In the genomic region with DNA sequence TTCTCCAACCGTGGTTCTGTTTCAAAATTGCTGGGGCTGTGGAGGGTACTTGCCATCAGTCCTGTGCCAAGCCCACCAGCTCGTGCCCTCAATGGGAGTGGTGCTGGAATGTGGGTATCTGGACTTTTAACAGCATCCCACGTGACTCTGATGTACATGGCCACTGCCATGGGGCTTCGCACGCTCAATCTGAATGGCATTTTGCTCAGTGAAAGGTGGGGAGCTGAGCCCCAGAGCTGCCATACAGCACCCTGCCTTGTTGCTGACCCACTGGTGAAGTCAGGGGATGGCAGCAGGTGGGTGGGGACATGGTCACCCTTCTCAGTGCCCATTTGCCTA, we compare ENCODE assay signal across 9 cellular contexts. TPM values are rescaled to one million over a fixed set of nuclear protein-coding genes. Genes with fewer than 3 reads are reported as not detected.
DNase-seq lines count a peak whose midpoint lies in the region; ATAC-seq and TF ChIP-seq lines count a peak whose summit lies in the region.
"Had no signal": no experiment of that assay in that cellular context is flagged by ENCODE, and none has a peak within 500 bp of the region (broad histone marks: within the 10 kb centered on the region; RNA-seq: fewer than 3 reads in every experiment).

No MANE protein-coding gene starts in this region.

- H3K27me3 Mint-ChIP-seq in naive B cell = no peaks in the 10 kb centered on the region

- H3K4me1 ChIP-seq in breast epithelium (peaks cover 0 to 3% of the 10 kb centered on the region in 2 donors), vagina (peaks cover 47% of the 10 kb centered on the region)

- no peaks in the 10 kb centered on the region for H3K9me3 Mint-ChIP-seq in naive B cell

- no peaks in the 10 kb centered on the region for H3K36me3 ChIP-seq in breast epithelium
- no peaks in the 10 kb centered on the region for H3K36me3 ChIP-seq in vagina

- TF ChIP-seq POLR2A in breast epithelium (IDR thresholded peaks at IDR 0.05) (no peak), vagina (IDR thresholded peaks at IDR 0.05) (no peak)

- no peak for ATAC-seq in Right ventricle myocardium inferior
- no peak for ATAC-seq in left cardiac atrium
- no peak for ATAC-seq in naive B cell (ENCODE audit: low read depth in 2 of 2)

- H3K36me3 Mint-ChIP-seq in naive B cell = no peaks in the 10 kb centered on the region

- TF ChIP-seq CTCF in breast epithelium (IDR thresholded peaks at IDR 0.05) (no peak), vagina (IDR thresholded peaks at IDR 0.05) (no peak)

- peak overlapping the region; percentile 43 to 90 (median 72) for H3K27ac Mint-ChIP-seq in naive B cell

- H3K4me3 ChIP-seq in breast epithelium = peak overlapping the region in 1 of 3 donors; percentile 91
- peak overlapping the region in 1 of 2 donors; percentile 82 for H3K4me3 ChIP-seq in vagina

- peak overlapping the region; percentile 87 to 97 (median 94) for H3K4me3 Mint-ChIP-seq in naive B cell

- peaks cover 44 to 51% (median 49%) of the 10 kb centered on the region in 3 donors for H3K4me1 Mint-ChIP-seq in naive B cell

- H3K27ac ChIP-seq in breast epithelium (peak overlapping the region; percentile 71 to 95), vagina (peak overlapping the region; percentile 82)

- peak; percentile 42 for DNase-seq in Right ventricle myocardium inferior (ENCODE audit: missing footprints)
- DNase-seq in left cardiac atrium = no peak
- DNase-seq in breast epithelium (ENCODE audit: low spot score in 2 of 2) = no peak
- no peak for DNase-seq in naive B cell
- no peak for DNase-seq in vagina (ENCODE audit: extremely low spot score in 2 of 2)
- no peak for DNase-seq in C1 segment of cervical spinal cord (lab: John Stamatoyannopoulos, UW)
- no peak for DNase-seq in NCI-H2107 (lab: John Stamatoyannopoulos, UW)
- no peak for DNase-seq in NCI-H510A treated with DMSO at 0.1 percent for 48 hours (lab: John Stamatoyannopoulos, UW)
- DNase-seq: NCI-H1105 had no signal

- no peaks in the 10 kb centered on the region for H3K27me3 ChIP-seq in breast epithelium
- H3K27me3 ChIP-seq in vagina = no peaks in the 10 kb centered on the region

- H3K9me3 ChIP-seq in breast epithelium (no peaks in the 10 kb centered on the region), vagina (no peaks in the 10 kb centered on the region)

- intact Hi-C loops in Right ventricle myocardium inferior (cut with DNase I) = loop anchor here (2.0 kb wide), 1 partner anchor 29 kb away; no protein-coding TSS in a partner anchor
- intact Hi-C loops in left cardiac atrium (cut with DNase I) = no loop called here
- intact Hi-C loops in breast epithelium (cut with DNase I; ENCODE audit: low total_unique reads) = loop anchor here (10.0 kb wide), 1 partner anchor 1159 kb away; no protein-coding TSS in a partner anchor
- intact Hi-C loops in vagina (cut with DNase I) = no loop called here

RNA-seq across cellular contexts. Expression of a gene that starts 16.6 kb away (rescaled TPM):
- total RNA-seq in Right ventricle myocardium inferior = 587 TPM
- total RNA-seq in left cardiac atrium = 100 to 1,000 TPM; 503 to 769 TPM
- total RNA-seq in breast epithelium = 10 to 100 TPM in 2 of 3 donors, 1 to 10 TPM in 1; 6.3 to 22.4 (median 15.4) TPM
- polyA plus RNA-seq in naive B cell (ENCODE audit: low read depth in 6 of 6) = 1 to 10 TPM in 5 of 6 donors, under 1 TPM in 1; 0.75 to 1.9 (median 1.4) TPM
- total RNA-seq in vagina = 16.7 TPM

RNA-seq across cellular contexts. Expression of a gene that starts 37.2 kb away (rescaled TPM):
- 5.5 TPM for total RNA-seq in Right ventricle myocardium inferior
- 1 to 10 TPM; 2.9 to 3.0 TPM for total RNA-seq in left cardiac atrium
- total RNA-seq in breast epithelium = under 1 TPM; under 0.01 to 0.33 (median 0.15) TPM
- polyA plus RNA-seq in naive B cell (ENCODE audit: low read depth in 6 of 6) = under 1 TPM in 3 of 6 donors, not detected in 3; 0.11 to 0.20 (median 0.12) TPM
- not detected for total RNA-seq in vagina

Comparison
In these comparisons a context has a peak if more than half of its experiments do, and no peak if none do; other contexts are left out.
1. intact Hi-C loops: an anchor here in Right ventricle myocardium inferior (2.0 kb wide) and breast epithelium (10.0 kb wide); none called in left cardiac atrium and vagina.
2. RNA of a gene that starts 16.6 kb away (total RNA-seq): 503 to 769 TPM in left cardiac atrium and 587 TPM in Right ventricle myocardium inferior (single experiment); 16.7 TPM in vagina (single experiment) and 6.3 to 22.4 TPM in breast epithelium; every median in the first group is over 10 times any median in the second.